Comparison of ENCODE assay signal across 22 cellular contexts in genomic region chr4:7422898-7423180, GRCh38. TPM values are rescaled to one million over a fixed set of nuclear protein-coding genes. Genes with fewer than 3 reads are reported as not detected.
"Had no signal": no experiment of that assay in that cellular context is flagged by ENCODE, and none has a peak within 500 bp of the region (broad histone marks: within the 10 kb centered on the region; RNA-seq: fewer than 3 reads in every experiment).

No MANE protein-coding gene starts in this region.

- H3K4me1 ChIP-seq: Peyer's patch, SJSA1 had no signal

- H3K27ac Mint-ChIP-seq: activated CD8-positive, alpha-beta T cell treated with anti-CD3 and anti-CD28 coated beads for 36 hours; activated naive CD8-positive, alpha-beta T cell; activated T-cell treated with anti-CD3 and anti-CD28 coated beads, Interleukin-2, amount 50 U/mL, for 72 hours; activated T-helper 2 cell treated with anti-CD3 and anti-CD28 coated beads, Interferon-gamma antibody, Interleukin-2, Interleukin-4, amounts not matched to agents 10 μg/mL and 5 μg/mL and 100 μg/mL, durations not matched to agents 14 hours and 24 hours and 36 hours; T-helper 17 cell; WTC11 had no signal

- DNase-seq: activated CD8-positive, alpha-beta memory T cell treated with anti-CD3 and anti-CD28 coated beads, Interleukin-2, amount 50 U/mL, for 4 hours; activated CD8-positive, alpha-beta T cell treated with anti-CD3 and anti-CD28 coated beads for 36 hours; activated naive CD4-positive, alpha-beta T cell; activated T-cell treated with anti-CD3 and anti-CD28 coated beads, Interleukin-2, amount 50 U/mL, for 72 hours; Kasumi-1; KBM-7; NCI-H1105 treated with DMSO at 0.1 percent for 48 hours; NCI-H1436 treated with DMSO at 0.1 percent for 48 hours; NCI-H187; NCI-H2081; NCI-H446; NCI-H524; SHP77; T-helper 9 cell had no signal

- H3K9me3 Mint-ChIP-seq: activated T-cell treated with anti-CD3 and anti-CD28 coated beads, Interleukin-2, amount 50 U/mL, for 72 hours; activated T-helper 2 cell treated with anti-CD3 and anti-CD28 coated beads, Interferon-gamma antibody, Interleukin-2, Interleukin-4, amounts not matched to agents 10 μg/mL and 5 μg/mL and 100 μg/mL, durations not matched to agents 14 hours and 24 hours and 36 hours had no signal

- H3K4me3 Mint-ChIP-seq: activated CD8-positive, alpha-beta T cell treated with anti-CD3 and anti-CD28 coated beads for 36 hours; activated naive CD8-positive, alpha-beta T cell; activated T-cell treated with anti-CD3 and anti-CD28 coated beads, Interleukin-2, amount 50 U/mL, for 72 hours; brain; T-helper 17 cell; WTC11 had no signal

- H3K27me3 Mint-ChIP-seq: activated CD8-positive, alpha-beta T cell treated with anti-CD3 and anti-CD28 coated beads for 36 hours had no signal

- H3K27ac ChIP-seq: Peyer's patch, SJSA1 had no signal

- H3K4me1 Mint-ChIP-seq: T-helper 17 cell had no signal

- H3K9me3 ChIP-seq: Peyer's patch, SJSA1 had no signal

- H3K36me3 ChIP-seq: Peyer's patch, SJSA1 had no signal

- H3K4me3 ChIP-seq: Peyer's patch, SJSA1 had no signal

- H3K27me3 ChIP-seq: Peyer's patch, SJSA1 had no signal

- H3K36me3 Mint-ChIP-seq: activated naive CD8-positive, alpha-beta T cell; brain had no signal

RNA-seq across cellular contexts. Expression of gene PSAPL1, which starts 11.9 kb away (rescaled TPM):
- total RNA-seq: activated CD8-positive, alpha-beta T cell treated with anti-CD3 and anti-CD28 coated beads for 36 hours; activated T-cell treated with anti-CD3 and anti-CD28 coated beads, Interleukin-2, amount 50 U/mL, for 72 hours; activated T-helper 2 cell treated with anti-CD3 and anti-CD28 coated beads, Interferon-gamma antibody, Interleukin-2, Interleukin-4, amounts not matched to agents 10 μg/mL and 5 μg/mL and 100 μg/mL, durations not matched to agents 14 hours and 24 hours and 36 hours; astrocyte; Peyer's patch; SJSA1; T-helper 17 cell; WTC11 had no signal
